ENCODE assay signal across 11 cellular contexts in the genomic region with DNA sequence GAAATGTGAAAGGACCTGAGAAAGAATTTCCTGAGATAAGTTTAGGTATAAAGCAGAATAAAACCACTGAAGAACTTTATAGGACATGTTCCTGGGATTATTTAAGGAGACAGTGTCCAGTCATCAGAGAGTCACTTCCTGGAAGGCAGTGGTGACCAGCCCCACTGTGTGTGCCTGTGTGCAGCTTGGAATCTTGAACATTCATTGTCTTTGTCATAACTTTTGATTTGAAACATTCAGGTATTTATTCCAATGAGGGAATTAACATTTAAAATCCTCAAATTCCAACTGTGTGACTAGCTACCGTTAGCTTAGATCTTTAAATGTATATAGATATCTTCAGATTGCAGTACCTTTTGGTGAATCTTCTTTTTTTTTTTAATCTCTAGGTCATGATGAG.
DNase-seq lines count a peak whose midpoint lies in the region; ATAC-seq, FAIRE-seq and TF ChIP-seq lines count a peak whose summit lies in the region.
"Had no signal": no experiment of that assay in that cellular context is flagged by ENCODE, and none has a peak within 500 bp of the region (broad histone marks: within the 10 kb centered on the region; RNA-seq: fewer than 3 reads in every experiment).

No MANE protein-coding gene starts in this region.

- TF ChIP-seq CTCF in AG10803 (conservative IDR thresholded peaks at IDR 0.05; ENCODE audit: low read length) = no peak

- H3K36me3 ChIP-seq in small intestine (ENCODE audit: control insufficient read depth in 2 of 2, insufficient read depth in 2 of 2, low read length in 2 of 2) = peaks cover 5 to 10% of the 10 kb centered on the region in 2 donors
- peaks cover 2 to 3% of the 10 kb centered on the region in 2 donors for H3K36me3 ChIP-seq in aorta (ENCODE audit: control insufficient read depth in 1 of 2, insufficient read depth in 2 of 2, low read length in 1 of 2)

- intact Hi-C loops in aorta (cut with DNase I) = loop anchor here in 1 of 2 donors (10.0 kb wide), 1 partner anchor 109 kb away; no protein-coding TSS in a partner anchor

- H3K27me3 ChIP-seq in small intestine (ENCODE audit: control insufficient read depth in 2 of 2, insufficient read depth in 2 of 2, low read length in 2 of 2) = no peaks in the 10 kb centered on the region
- H3K27me3 ChIP-seq in aorta (ENCODE audit: control insufficient read depth in 1 of 2, insufficient read depth in 2 of 2, low read length in 1 of 2) = no peaks in the 10 kb centered on the region

- H3K4me3 ChIP-seq in AG10803 (ENCODE audit: low read length) (no peak overlapping the region), small intestine (ENCODE audit: low read depth in 1 of 2, low read length in 2 of 2) (no peak overlapping the region), aorta (ENCODE audit: low read length in 2 of 2) (no peak overlapping the region)
- H3K4me3 ChIP-seq: psoas muscle had no signal

- no peak for ATAC-seq in aorta (ENCODE audit: low FRiP score)
- ATAC-seq: effector memory CD8-positive, alpha-beta T cell; psoas muscle had no signal

- WGBS in small intestine, 3 donors = 89 to 94% (median 94%) methylated on average over 1 of the region's 1 CpG
- WGBS in aorta, 2 donors = 90 to 98% methylated on average over 1 of the region's 1 CpG

- DNase-seq in AG10803 (ENCODE audit: low read depth) = peak; percentile 74
- DNase-seq in HS-27A (ENCODE audit: low read depth) = peak; percentile 35
- peak; percentile 23 for DNase-seq in amniotic epithelial cell (ENCODE audit: low read depth)
- DNase-seq in hepatic stellate cell (ENCODE audit: low spot score) = peak; percentile 39
- no peak for DNase-seq in SW480 (ENCODE audit: low spot score)
- DNase-seq in small intestine = no peak
- no peak for DNase-seq in midbrain (lab: John Stamatoyannopoulos, UW)
- no peak for DNase-seq in aorta
- DNase-seq: effector memory CD8-positive, alpha-beta T cell; NCI-H2227 treated with DMSO at 0.1 percent for 48 hours; psoas muscle had no signal

- no peak overlapping the region for H3K27ac ChIP-seq in small intestine (ENCODE audit: low read depth in 1 of 2, low read length in 1 of 2)
- no peak overlapping the region for H3K27ac ChIP-seq in aorta (ENCODE audit: low read depth in 1 of 2, low read length in 2 of 2)
- H3K27ac ChIP-seq: psoas muscle had no signal

- H3K4me1 ChIP-seq in small intestine (ENCODE audit: control insufficient read depth in 2 of 2, insufficient read depth in 1 of 2, low read depth in 1 of 2, low read length in 1 of 2) = no peaks in the 10 kb centered on the region
- no peaks in the 10 kb centered on the region for H3K4me1 ChIP-seq in aorta (ENCODE audit: control insufficient read depth in 1 of 2, insufficient read depth in 2 of 2, low read length in 2 of 2)
- H3K4me1 ChIP-seq: psoas muscle had no signal

- no peaks in the 10 kb centered on the region for H3K9me3 ChIP-seq in small intestine (ENCODE audit: control insufficient read depth, low read depth)
- H3K9me3 ChIP-seq in aorta (ENCODE audit: control insufficient read depth, low read length) = no peaks in the 10 kb centered on the region
- H3K9me3 ChIP-seq: psoas muscle had no signal

- no peak for FAIRE-seq in small intestine (lab: Jason Lieb, UNC)

Comparison
In these comparisons a context has a peak if more than half of its experiments do, and no peak if none do; other contexts are left out.
1. DNase-seq: peak in AG10803 (single experiment), HS-27A (single experiment), amniotic epithelial cell (single experiment) and hepatic stellate cell (single experiment); none in SW480 (single experiment), small intestine (single experiment), midbrain (single experiment) and aorta (0 of 2).